16 cellular contexts compared by ENCODE assay signal in genomic region chr4:78481180-78481579, GRCh38.
DNase-seq lines count a peak whose midpoint lies in the region; TF ChIP-seq lines count a peak whose summit lies in the region.
"Had no signal": no experiment of that assay in that cellular context is flagged by ENCODE, and none has a peak within 500 bp of the region (broad histone marks: within the 10 kb centered on the region; RNA-seq: fewer than 3 reads in every experiment).

No MANE protein-coding gene starts in this region.

- intact Hi-C loops in esophagus squamous epithelium (cut with DNase I) = no loop called here

- H3K27ac ChIP-seq in esophagus squamous epithelium = peak overlapping the region in 1 of 4 donors; percentile 26
- H3K27ac ChIP-seq: HL-60, parathyroid adenoma, Peyer's patch had no signal

- peaks cover 0 to 9% (median 0%) of the 10 kb centered on the region in 3 donors for H3K36me3 ChIP-seq in esophagus squamous epithelium
- H3K36me3 ChIP-seq: Peyer's patch had no signal

- TF ChIP-seq CTCF in fibroblast of mammary gland (conservative IDR thresholded peaks at IDR 0.05; ENCODE audit: control insufficient read depth, insufficient read depth, low read depth, low read length) (no peak), esophagus squamous epithelium (IDR thresholded peaks at IDR 0.05) (no peak)

- H3K4me1 ChIP-seq in esophagus squamous epithelium = no peaks in the 10 kb centered on the region
- H3K4me1 ChIP-seq: parathyroid adenoma, Peyer's patch had no signal

- H3K27me3 ChIP-seq in esophagus squamous epithelium = no peaks in the 10 kb centered on the region
- H3K27me3 ChIP-seq: Peyer's patch had no signal

- DNase-seq in ELR (ENCODE audit: low read depth) = peak; percentile 84
- peak; percentile 37 for DNase-seq in T1000 (lab: John Stamatoyannopoulos, UW)
- DNase-seq in fibroblast of mammary gland (ENCODE audit: low read depth) = peak; percentile 99
- peak; percentile 90 for DNase-seq in skeletal muscle cell (ENCODE audit: low read depth)
- no peak for DNase-seq in esophagus squamous epithelium (lab: John Stamatoyannopoulos, UW)
- DNase-seq in activated effector memory CD4-positive, alpha-beta T cell treated with Interleukin-2 at 50 U/mL for 16 hours = no peak
- no peak for DNase-seq in NCI-H1092 (lab: John Stamatoyannopoulos, UW)
- no peak for DNase-seq in MV-4-11 (lab: John Stamatoyannopoulos, UW)
- DNase-seq: CD4-positive, alpha-beta memory T cell; hypothalamus; NCI-H446 treated with DMSO at 0.1 percent for 48 hours; Peyer's patch; stimulated activated CD4-positive, alpha-beta T cell treated with anti-CD3 and anti-CD28 coated beads, Interleukin-2, amount 100 ng/mL, for 48 hours; stimulated activated naive B cell treated with anti-CD40 and anti-IgM and Interleukin-4, amounts not matched to agents 10 μg/mL and 1 μg/mL and 100 μg/mL, for 72 hours had no signal

- no peak overlapping the region for H3K4me3 ChIP-seq in fibroblast of mammary gland (ENCODE audit: control insufficient read depth, low read depth, low read length)
- H3K4me3 ChIP-seq in skeletal muscle cell (ENCODE audit: low read depth, low read length) = no peak overlapping the region
- no peak overlapping the region for H3K4me3 ChIP-seq in esophagus squamous epithelium
- H3K4me3 ChIP-seq: Peyer's patch had no signal

- TF ChIP-seq POLR2A in esophagus squamous epithelium (IDR thresholded peaks at IDR 0.05) = no peak

- no peaks in the 10 kb centered on the region for H3K9me3 ChIP-seq in esophagus squamous epithelium
- H3K9me3 ChIP-seq: Peyer's patch had no signal

- 50 to 79% methylated on average over 1 of the region's 1 CpG for WGBS in esophagus squamous epithelium, 2 donors

Comparison
In these comparisons a context has a peak if more than half of its experiments do, and no peak if none do; other contexts are left out.
1. DNase-seq: peak in ELR (single experiment), T1000 (single experiment), fibroblast of mammary gland (single experiment) and skeletal muscle cell (single experiment); none in esophagus squamous epithelium (single experiment), activated effector memory CD4-positive, alpha-beta T cell treated with Interleukin-2 at 50 U/mL for 16 hours (single experiment), NCI-H1092 (single experiment) and MV-4-11 (single experiment).